ENCODE assay signal across 8 cellular contexts in the genomic region with DNA sequence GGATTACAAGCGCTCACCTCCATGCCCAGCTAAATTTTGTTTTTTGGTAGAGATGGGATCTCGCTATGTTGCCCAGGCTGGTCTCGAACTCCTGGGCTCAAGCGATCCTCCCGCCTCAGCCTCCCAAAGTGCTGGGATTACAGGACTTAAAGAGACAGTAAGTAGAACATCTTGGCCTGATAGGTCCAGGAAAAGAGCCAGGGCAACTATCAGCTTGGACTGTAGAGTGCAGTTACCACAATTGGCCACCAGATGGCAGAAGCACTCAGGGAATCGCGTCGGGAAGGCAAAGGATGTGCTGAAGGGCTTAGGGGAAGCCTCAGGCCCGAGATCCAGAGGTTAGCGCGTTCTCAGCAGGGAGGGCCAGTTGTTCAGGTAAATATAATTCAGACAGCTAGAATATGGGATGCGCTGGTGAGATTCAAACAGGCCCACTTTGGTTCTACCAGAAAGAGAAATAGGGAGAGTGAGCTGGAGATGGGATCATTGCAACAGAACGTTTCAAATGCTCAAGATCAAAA.
DNase-seq lines count a peak whose midpoint lies in the region; ATAC-seq lines count a peak whose summit lies in the region.

No MANE protein-coding gene starts in this region.

- peak; percentile 91 for DNase-seq in Ammon's horn (ENCODE audit: low spot score)
- peak; percentile 86 for DNase-seq in NCI-H69 (lab: John Stamatoyannopoulos, UW)
- DNase-seq in activated CD4-positive, alpha-beta T cell treated with anti-CD3 and anti-CD28 coated beads, Interleukin-2, amount 50 U/mL, for 48 hours, result peak; percentile 73 to 79
- DNase-seq in effector CD8-positive, alpha-beta T cell (lab: John Stamatoyannopoulos, UW), result peak; percentile 33
- DNase-seq in medulla oblongata (ENCODE audit: extremely low spot score), result peak; percentile 92
- peak; percentile 27 to 43 for DNase-seq in stimulated activated CD8-positive, alpha-beta memory T cell treated with anti-CD3 and anti-CD28 coated beads, Interleukin-15, amount 100 ng/mL, for 48 hours (ENCODE audit: low read depth in 2 of 2)

- peak; percentile 62 for ATAC-seq in GM18870 (IDR thresholded peaks at IDR 0.05; ENCODE audit: unreplicated experiment)
- peak; percentile 64 for ATAC-seq in HG03139 (IDR thresholded peaks at IDR 0.05; ENCODE audit: unreplicated experiment)

Comparison
In these comparisons a context has a peak if more than half of its experiments do, and no peak if none do; other contexts are left out.
1. Peak in every context shown above with its lines: DNase-seq and ATAC-seq.
2. DNase-seq: peak in every context shown above with its lines; median percentile 92 in medulla oblongata; 91 in Ammon's horn; 86 in NCI-H69; 76 in activated CD4-positive, alpha-beta T cell treated with anti-CD3 and anti-CD28 coated beads, Interleukin-2, amount 50 U/mL, for 48 hours; 35 in stimulated activated CD8-positive, alpha-beta memory T cell treated with anti-CD3 and anti-CD28 coated beads, Interleukin-15, amount 100 ng/mL, for 48 hours; 33 in effector CD8-positive, alpha-beta T cell.